13 cellular contexts compared by ENCODE assay signal in genomic region chr9:136793063-136793946, GRCh38. TPM values are rescaled to one million over a fixed set of nuclear protein-coding genes. Genes with fewer than 3 reads are reported as not detected.
DNase-seq lines count a peak whose midpoint lies in the region; ATAC-seq and TF ChIP-seq lines count a peak whose summit lies in the region.
"Had no signal": no experiment of that assay in that cellular context is flagged by ENCODE, and none has a peak within 500 bp of the region (broad histone marks: within the 10 kb centered on the region; RNA-seq: fewer than 3 reads in every experiment).

No MANE protein-coding gene starts in this region.

- H3K4me1 Mint-ChIP-seq in activated naive CD8-positive, alpha-beta T cell (ENCODE audit: low read depth) = peaks cover 22% of the 10 kb centered on the region
- H3K4me1 Mint-ChIP-seq in activated naive CD8-positive, alpha-beta T cell treated with anti-CD3 and anti-CD28 coated beads, Interleukin-2, amount 50 U/mL, for 24 hours = peaks cover 20% of the 10 kb centered on the region
- peaks cover 37% of the 10 kb centered on the region for H3K4me1 Mint-ChIP-seq in glutamatergic neuron (ENCODE audit: low read depth, unreplicated experiment)
- H3K4me1 Mint-ChIP-seq in activated CD4-positive, alpha-beta T cell treated with anti-CD3 and anti-CD28 coated beads, Interleukin-2, amount 10 ng/mL, durations not matched to agents 24 days and 14 days = peaks cover 15% of the 10 kb centered on the region

- no peaks in the 10 kb centered on the region for H3K9me3 ChIP-seq in Peyer's patch
- no peaks in the 10 kb centered on the region for H3K9me3 ChIP-seq in transverse colon

- WGBS in transverse colon (ENCODE audit: low coverage in 1 of 2), 2 donors = 60% methylated on average over 2 to 17 of the region's 17 CpGs

- in situ Hi-C loops in transverse colon (cut with MboI; ENCODE audit: low pct_ligation_motif_present in 1 of 4, low pct_unique_long_range_greater_than_20kb in 1 of 4, low sequenced_read_pairs in 3 of 4) = loop anchor here in 2 of 4 donors (25.0 kb wide), 1 partner anchor 244 kb away; the partner anchor contains the start of genes ABCA2 (in 2 of the 2), FUT7 (in 2 of the 2) and NPDC1 (in 2 of the 2)

- H3K9me3 Mint-ChIP-seq in activated naive CD8-positive, alpha-beta T cell (ENCODE audit: low read depth) = no peaks in the 10 kb centered on the region
- no peaks in the 10 kb centered on the region for H3K9me3 Mint-ChIP-seq in activated naive CD8-positive, alpha-beta T cell treated with anti-CD3 and anti-CD28 coated beads, Interleukin-2, amount 50 U/mL, for 24 hours
- H3K9me3 Mint-ChIP-seq in glutamatergic neuron (ENCODE audit: unreplicated experiment) = no peaks in the 10 kb centered on the region
- no peaks in the 10 kb centered on the region for H3K9me3 Mint-ChIP-seq in activated CD4-positive, alpha-beta T cell treated with anti-CD3 and anti-CD28 coated beads, Interleukin-2, amount 10 ng/mL, durations not matched to agents 24 days and 14 days
- H3K9me3 Mint-ChIP-seq: activated CD4-positive, alpha-beta T cell treated with anti-CD3 and anti-CD28 coated beads, Interleukin-2, amount 10 ng/mL, durations not matched to agents 7 days and 5 days had no signal

- intact Hi-C loops in transverse colon (cut with DNase I; ENCODE audit: low total_unique reads) = no loop called here
- intact Hi-C loops in activated CD4-positive, alpha-beta T cell treated with anti-CD3 and anti-CD28 coated beads, Interleukin-2, amount 10 ng/mL, durations not matched to agents 24 days and 14 days (cut with micrococcal nuclease) = loop anchor here (2.0 to 10.0 kb wide), 3 partner anchors 13 to 759 kb away; partner anchors contain the start of genes MRPL41, NSMF, PNPLA7 and RABL6

- peak overlapping the region in 2 of 4 donors; percentile 59 to 73 for H3K4me3 ChIP-seq in Peyer's patch
- H3K4me3 ChIP-seq in transverse colon = peak overlapping the region in 1 of 4 donors; percentile 58

- H3K36me3 ChIP-seq in Peyer's patch (no peaks in the 10 kb centered on the region), transverse colon (no peaks in the 10 kb centered on the region)

- H3K27me3 Mint-ChIP-seq in activated naive CD8-positive, alpha-beta T cell = no peaks in the 10 kb centered on the region
- no peaks in the 10 kb centered on the region for H3K27me3 Mint-ChIP-seq in activated naive CD8-positive, alpha-beta T cell treated with anti-CD3 and anti-CD28 coated beads, Interleukin-2, amount 50 U/mL, for 24 hours
- peaks cover 9% of the 10 kb centered on the region for H3K27me3 Mint-ChIP-seq in glutamatergic neuron (ENCODE audit: unreplicated experiment)
- H3K27me3 Mint-ChIP-seq in activated CD4-positive, alpha-beta T cell treated with anti-CD3 and anti-CD28 coated beads, Interleukin-2, amount 10 ng/mL, durations not matched to agents 24 days and 14 days = peaks cover 19% of the 10 kb centered on the region

- peak overlapping the region; percentile 59 for H3K4me3 Mint-ChIP-seq in activated naive CD8-positive, alpha-beta T cell
- no peak overlapping the region for H3K4me3 Mint-ChIP-seq in activated naive CD8-positive, alpha-beta T cell treated with anti-CD3 and anti-CD28 coated beads, Interleukin-2, amount 50 U/mL, for 24 hours
- no peak overlapping the region for H3K4me3 Mint-ChIP-seq in glutamatergic neuron (ENCODE audit: unreplicated experiment)
- no peak overlapping the region for H3K4me3 Mint-ChIP-seq in activated CD4-positive, alpha-beta T cell treated with anti-CD3 and anti-CD28 coated beads, Interleukin-2, amount 10 ng/mL, durations not matched to agents 24 days and 14 days

- TF ChIP-seq POLR2A in Peyer's patch (IDR thresholded peaks at IDR 0.05) (peak in 1 of 2 donors; percentile 6), transverse colon (IDR thresholded peaks at IDR 0.05) (no peak)

- ATAC-seq in activated naive CD8-positive, alpha-beta T cell treated with anti-CD3 and anti-CD28 coated beads, Interleukin-2, amount 50 U/mL, for 24 hours = no peak
- ATAC-seq in GM18520 (IDR thresholded peaks at IDR 0.05; ENCODE audit: unreplicated experiment) = no peak
- ATAC-seq in HG02642 (IDR thresholded peaks at IDR 0.05; ENCODE audit: poor library complexity, unreplicated experiment) = no peak

- H3K4me1 ChIP-seq in Peyer's patch (peaks cover 2 to 57% (median 10%) of the 10 kb centered on the region in 4 donors), transverse colon (peaks cover 15 to 81% (median 54%) of the 10 kb centered on the region in 4 donors)

- no peak for DNase-seq in activated naive CD8-positive, alpha-beta T cell treated with anti-CD3 and anti-CD28 coated beads, Interleukin-2, amount 50 U/mL, for 24 hours
- DNase-seq in Peyer's patch (peak in 2 of 3 donors; percentile 67 to 77), glutamatergic neuron (no peak), transverse colon (peak; percentile 47)
- DNase-seq in activated CD4-positive, alpha-beta T cell treated with anti-CD3 and anti-CD28 coated beads, Interleukin-2, amount 10 ng/mL, durations not matched to agents 24 days and 14 days = no peak
- DNase-seq: activated CD4-positive, alpha-beta T cell treated with anti-CD3 and anti-CD28 coated beads, Interleukin-2, amount 10 ng/mL, durations not matched to agents 7 days and 5 days; activated naive CD4-positive, alpha-beta T cell treated with Interleukin-2 at 50 U/mL for 16 hours; cortex of kidney; MV-4-11; NCI-H69 had no signal

- peak overlapping the region; percentile 54 for H3K27ac Mint-ChIP-seq in activated naive CD8-positive, alpha-beta T cell
- H3K27ac Mint-ChIP-seq in activated naive CD8-positive, alpha-beta T cell treated with anti-CD3 and anti-CD28 coated beads, Interleukin-2, amount 50 U/mL, for 24 hours = no peak overlapping the region
- H3K27ac Mint-ChIP-seq in glutamatergic neuron (ENCODE audit: unreplicated experiment) = peak overlapping the region; percentile 17
- no peak overlapping the region for H3K27ac Mint-ChIP-seq in activated CD4-positive, alpha-beta T cell treated with anti-CD3 and anti-CD28 coated beads, Interleukin-2, amount 10 ng/mL, durations not matched to agents 24 days and 14 days

- peak in 1 of 6 experiments; percentile 5 for TF ChIP-seq CTCF in Peyer's patch (IDR thresholded peaks at IDR 0.05)
- TF ChIP-seq CTCF in glutamatergic neuron (IDR thresholded peaks at IDR 0.05; ENCODE audit: partially characterized antibody, unreplicated experiment) = no peak
- TF ChIP-seq CTCF in transverse colon (IDR thresholded peaks at IDR 0.05) = no peak

- no peak for TF ChIP-seq EP300 in transverse colon (IDR thresholded peaks at IDR 0.05; ENCODE audit: low read depth)

- H3K27me3 ChIP-seq in Peyer's patch (no peaks in the 10 kb centered on the region), transverse colon (peaks cover 15% of the 10 kb centered on the region)

- H3K27ac ChIP-seq in Peyer's patch (peak overlapping the region in 3 of 4 donors; percentile 96 to 99 (median 98)), transverse colon (peak overlapping the region; percentile 95 to 99 (median 96))

- H3K36me3 Mint-ChIP-seq in activated naive CD8-positive, alpha-beta T cell = no peaks in the 10 kb centered on the region
- H3K36me3 Mint-ChIP-seq in activated naive CD8-positive, alpha-beta T cell treated with anti-CD3 and anti-CD28 coated beads, Interleukin-2, amount 50 U/mL, for 24 hours (ENCODE audit: low read depth) = no peaks in the 10 kb centered on the region
- H3K36me3 Mint-ChIP-seq in glutamatergic neuron (ENCODE audit: unreplicated experiment) = no peaks in the 10 kb centered on the region
- H3K36me3 Mint-ChIP-seq in activated CD4-positive, alpha-beta T cell treated with anti-CD3 and anti-CD28 coated beads, Interleukin-2, amount 10 ng/mL, durations not matched to agents 24 days and 14 days (ENCODE audit: low read depth) = peaks cover 3% of the 10 kb centered on the region

RNA-seq across cellular contexts. Expression of gene TMEM141, which starts 2.2 kb away (rescaled TPM):
- total RNA-seq in Peyer's patch = 100 to 1,000 TPM in 3 of 4 donors, 10 to 100 TPM in 1; 52.0 to 240 (median 187) TPM
- 46.1 TPM for total RNA-seq in glutamatergic neuron (ENCODE audit: unreplicated experiment)
- 100 to 1,000 TPM; 179 to 392 (median 224) TPM for total RNA-seq in transverse colon
- 36.1 and 40.1 TPM in 2 replicates for total RNA-seq in activated CD4-positive, alpha-beta T cell treated with anti-CD3 and anti-CD28 coated beads, Interleukin-2, amount 10 ng/mL, durations not matched to agents 24 days and 14 days

RNA-seq across cellular contexts. Expression of gene CCDC183, which starts 2.8 kb away (rescaled TPM):
- total RNA-seq in Peyer's patch = 10 to 100 TPM; 16.6 to 69.9 (median 46.0) TPM
- total RNA-seq in glutamatergic neuron (ENCODE audit: unreplicated experiment) = 20.0 TPM
- total RNA-seq in transverse colon = 100 to 1,000 TPM in 1 of 4 donors, 10 to 100 TPM in 3; 25.2 to 161 (median 63.5) TPM
- 0.14 and 0.42 TPM in 2 replicates for total RNA-seq in activated CD4-positive, alpha-beta T cell treated with anti-CD3 and anti-CD28 coated beads, Interleukin-2, amount 10 ng/mL, durations not matched to agents 24 days and 14 days

RNA-seq across cellular contexts. Expression of gene RABL6, which starts 14.4 kb away (rescaled TPM):
- 100 to 1,000 TPM in 3 of 4 donors, 10 to 100 TPM in 1; 98.4 to 187 (median 134) TPM for total RNA-seq in Peyer's patch
- total RNA-seq in glutamatergic neuron (ENCODE audit: unreplicated experiment) = 149 TPM
- 100 to 1,000 TPM in 3 of 4 donors, 10 to 100 TPM in 1; 71.3 to 227 (median 160) TPM for total RNA-seq in transverse colon
- total RNA-seq in activated CD4-positive, alpha-beta T cell treated with anti-CD3 and anti-CD28 coated beads, Interleukin-2, amount 10 ng/mL, durations not matched to agents 24 days and 14 days = 116 and 119 TPM in 2 replicates

RNA-seq across cellular contexts. Expression of gene LCN15, which starts 29.0 kb away (rescaled TPM):
- 1 to 10 TPM in 2 of 4 donors, not detected in 2; 1.5 to 9.3 TPM for total RNA-seq in Peyer's patch
- 1.9 TPM for total RNA-seq in glutamatergic neuron (ENCODE audit: unreplicated experiment)
- 10 to 100 TPM in 1 of 4 donors, 1 to 10 TPM in 1, not detected in 2; 6.4 to 11.9 TPM for total RNA-seq in transverse colon
- total RNA-seq in activated CD4-positive, alpha-beta T cell treated with anti-CD3 and anti-CD28 coated beads, Interleukin-2, amount 10 ng/mL, durations not matched to agents 24 days and 14 days = not detected in 2 replicates
- total RNA-seq: activated CD4-positive, alpha-beta T cell treated with anti-CD3 and anti-CD28 coated beads, Interleukin-2, amount 10 ng/mL, durations not matched to agents 7 days and 5 days had no signal

RNA-seq across cellular contexts. Expression of gene LCN8, which starts 35.3 kb away (rescaled TPM):
- not detected for total RNA-seq in Peyer's patch
- total RNA-seq in glutamatergic neuron (ENCODE audit: unreplicated experiment) = not detected
- total RNA-seq in transverse colon = not detected
- not detected in 2 replicates for total RNA-seq in activated CD4-positive, alpha-beta T cell treated with anti-CD3 and anti-CD28 coated beads, Interleukin-2, amount 10 ng/mL, durations not matched to agents 24 days and 14 days
- total RNA-seq: activated CD4-positive, alpha-beta T cell treated with anti-CD3 and anti-CD28 coated beads, Interleukin-2, amount 10 ng/mL, durations not matched to agents 7 days and 5 days had no signal

Comparison
In these comparisons a context has a peak if more than half of its experiments do, and no peak if none do; other contexts are left out.
1. H3K27ac Mint-ChIP-seq: peak in activated naive CD8-positive, alpha-beta T cell (single experiment) and glutamatergic neuron (single experiment); none in activated naive CD8-positive, alpha-beta T cell treated with anti-CD3 and anti-CD28 coated beads, Interleukin-2, amount 50 U/mL, for 24 hours (single experiment) and activated CD4-positive, alpha-beta T cell treated with anti-CD3 and anti-CD28 coated beads, Interleukin-2, amount 10 ng/mL, durations not matched to agents 24 days and 14 days (single experiment).
2. DNase-seq: peak in Peyer's patch (2 of 3) and transverse colon (single experiment); none in activated naive CD8-positive, alpha-beta T cell treated with anti-CD3 and anti-CD28 coated beads, Interleukin-2, amount 50 U/mL, for 24 hours (single experiment), glutamatergic neuron (single experiment) and activated CD4-positive, alpha-beta T cell treated with anti-CD3 and anti-CD28 coated beads, Interleukin-2, amount 10 ng/mL, durations not matched to agents 24 days and 14 days (single experiment).
3. RNA of gene CCDC183, which starts 2.8 kb away (total RNA-seq): 25.2 to 161 TPM in transverse colon, 16.6 to 69.9 TPM in Peyer's patch and 20.0 TPM in glutamatergic neuron (single experiment); 0.14 to 0.42 TPM in activated CD4-positive, alpha-beta T cell treated with anti-CD3 and anti-CD28 coated beads, Interleukin-2, amount 10 ng/mL, durations not matched to agents 24 days and 14 days; every median in the first group is over 10 times any median in the second.